ENCODE assay signal across 8 cellular contexts in the genomic region with DNA sequence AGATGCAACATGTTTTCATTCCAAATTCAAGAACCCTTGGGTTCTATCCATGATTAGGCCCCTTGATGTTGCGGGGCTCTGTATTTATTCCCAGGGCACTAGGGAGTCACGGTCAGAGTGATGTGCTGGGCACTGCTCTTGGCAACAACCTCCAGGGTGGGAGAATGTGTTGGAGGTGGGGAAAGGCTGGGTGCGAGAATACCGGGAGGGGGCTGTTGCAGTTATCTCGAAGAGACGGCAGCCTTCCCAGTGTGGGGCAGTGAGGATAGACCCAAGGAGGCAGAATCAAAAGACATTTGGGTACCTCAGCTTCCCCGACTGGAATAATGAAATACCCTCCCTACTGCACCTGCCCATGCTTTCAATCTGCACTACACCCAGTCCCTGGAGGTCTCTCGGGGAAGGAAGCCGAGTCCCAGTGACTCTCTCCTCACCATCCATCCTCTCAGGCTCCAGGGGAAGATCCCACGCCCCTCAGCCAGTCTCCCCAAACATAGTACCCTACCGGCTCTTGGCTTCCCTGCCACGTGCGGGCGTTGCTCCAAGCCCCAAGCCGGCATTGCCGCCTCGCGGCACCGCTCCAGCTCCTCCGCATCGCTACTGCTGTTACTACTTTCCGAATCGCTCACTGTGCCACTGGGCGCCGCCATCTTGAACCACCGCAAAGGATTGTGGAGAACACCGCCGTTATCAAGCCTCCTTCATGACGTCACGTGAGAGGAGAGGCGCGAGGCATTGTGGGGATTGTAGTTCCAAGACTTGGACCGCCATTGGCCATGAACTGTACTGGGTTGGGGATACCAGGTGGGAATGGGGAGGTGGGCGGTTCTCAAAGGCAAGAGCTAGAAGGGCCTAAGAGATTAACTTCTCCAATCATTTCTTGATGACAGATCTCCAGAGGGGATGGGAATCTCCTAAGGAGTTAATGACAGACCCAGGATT. TPM values are rescaled to one million over a fixed set of nuclear protein-coding genes. Genes with fewer than 3 reads are reported as not detected.
DNase-seq lines count a peak whose midpoint lies in the region; ATAC-seq and TF ChIP-seq lines count a peak whose summit lies in the region.

A gene with protein sequence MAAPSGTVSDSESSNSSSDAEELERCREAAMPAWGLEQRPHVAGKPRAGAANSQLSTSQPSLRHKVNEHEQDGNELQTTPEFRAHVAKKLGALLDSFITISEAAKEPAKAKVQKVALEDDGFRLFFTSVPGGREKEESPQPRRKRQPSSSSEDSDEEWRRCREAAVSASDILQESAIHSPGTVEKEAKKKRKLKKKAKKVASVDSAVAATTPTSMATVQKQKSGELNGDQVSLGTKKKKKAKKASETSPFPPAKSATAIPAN (minus strand): TSS at position 663 of the 942 bp plus-strand sequence. CDS start 13 bp downstream, at position 650.

- H3K4me3 ChIP-seq in liver (ENCODE audit: low read depth in 1 of 3, low read length in 3 of 3): peak within 1 kb of the TSS; percentile 69 to 97 (median 83)

- peak in 1 of 2 donors; percentile 53 for TF ChIP-seq RAD21 in liver (IDR thresholded peaks at IDR 0.05)

- peaks cover 0 to 15% (median 14%) of the 10 kb centered on the region in 4 donors for H3K4me1 ChIP-seq in liver (ENCODE audit: control insufficient read depth in 4 of 4, insufficient read depth in 4 of 4, low read length in 3 of 4)

- peaks cover 0 to 6% (median 2%) of the 10 kb centered on the region in 4 donors for H3K36me3 ChIP-seq in liver (ENCODE audit: control insufficient read depth in 4 of 4, insufficient read depth in 3 of 4, low read depth in 1 of 4, low read length in 3 of 4)

- whole genome bisulfite sequencing in liver: 2% methylated on average over 34 of the region's 34 CpGs

- H3K9ac ChIP-seq in liver (ENCODE audit: low read depth in 1 of 2, low read length in 2 of 2): peak within 1 kb of the TSS; percentile 62 to 66

- no peak for TF ChIP-seq CTCF in liver (IDR thresholded peaks at IDR 0.05; ENCODE audit: low read depth, low read length, missing input control)

- ATAC-seq in GM19397 (IDR thresholded peaks at IDR 0.05; ENCODE audit: unreplicated experiment): peak; percentile 94
- ATAC-seq in HG03565 (IDR thresholded peaks at IDR 0.05; ENCODE audit: unreplicated experiment): peak; percentile 92

- no peaks in the 10 kb centered on the region for H3K27me3 ChIP-seq in liver (ENCODE audit: control insufficient read depth in 4 of 4, insufficient read depth in 4 of 4, low read length in 3 of 4)

- H3K27ac ChIP-seq in liver (ENCODE audit: low read depth in 1 of 2, low read length in 2 of 2): peak within 1 kb of the TSS; percentile 60 to 76

- peak; percentile 94 for DNase-seq in CD1c-positive myeloid dendritic cell (ENCODE audit: extremely low spot score)
- DNase-seq in NCI-H748 treated with DMSO at 0.1 percent for 48 hours (lab: John Stamatoyannopoulos, UW): peak; percentile 81
- DNase-seq in activated CD4-positive, alpha-beta T cell treated with anti-CD3 and anti-CD28 coated beads, Interleukin-2, amount 50 U/mL, for 1 hour: peak; percentile 91
- DNase-seq in dermis blood vessel endothelial cell: peak; percentile 95
- peak; percentile 89 for DNase-seq in stimulated activated CD4-positive, alpha-beta T cell treated with anti-CD3 and anti-CD28 coated beads, Interleukin-4, amount 100 ng/mL, for 1 hour

- no peaks in the 10 kb centered on the region for H3K9me3 ChIP-seq in liver (ENCODE audit: control insufficient read depth in 4 of 4, low read length in 3 of 4)

TF ChIP-seq in liver, 16 proteins besides CTCF, POLR2A, EP300 and RAD21:
- TF ChIP-seq GABPA (IDR thresholded peaks at IDR 0.05 in 1 of 2, conservative IDR thresholded peaks at IDR 0.05 in 1 of 2) (peak in 1 of 2 donors; percentile 58), YY1 (IDR thresholded peaks at IDR 0.05) (peak; percentile 100)
- TF ChIP-seq, protein P1, sequence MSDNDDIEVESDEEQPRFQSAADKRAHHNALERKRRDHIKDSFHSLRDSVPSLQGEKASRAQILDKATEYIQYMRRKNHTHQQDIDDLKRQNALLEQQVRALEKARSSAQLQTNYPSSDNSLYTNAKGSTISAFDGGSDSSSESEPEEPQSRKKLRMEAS (IDR thresholded peaks at IDR 0.05): peak; percentile 13
- TF ChIP-seq, protein P2, sequence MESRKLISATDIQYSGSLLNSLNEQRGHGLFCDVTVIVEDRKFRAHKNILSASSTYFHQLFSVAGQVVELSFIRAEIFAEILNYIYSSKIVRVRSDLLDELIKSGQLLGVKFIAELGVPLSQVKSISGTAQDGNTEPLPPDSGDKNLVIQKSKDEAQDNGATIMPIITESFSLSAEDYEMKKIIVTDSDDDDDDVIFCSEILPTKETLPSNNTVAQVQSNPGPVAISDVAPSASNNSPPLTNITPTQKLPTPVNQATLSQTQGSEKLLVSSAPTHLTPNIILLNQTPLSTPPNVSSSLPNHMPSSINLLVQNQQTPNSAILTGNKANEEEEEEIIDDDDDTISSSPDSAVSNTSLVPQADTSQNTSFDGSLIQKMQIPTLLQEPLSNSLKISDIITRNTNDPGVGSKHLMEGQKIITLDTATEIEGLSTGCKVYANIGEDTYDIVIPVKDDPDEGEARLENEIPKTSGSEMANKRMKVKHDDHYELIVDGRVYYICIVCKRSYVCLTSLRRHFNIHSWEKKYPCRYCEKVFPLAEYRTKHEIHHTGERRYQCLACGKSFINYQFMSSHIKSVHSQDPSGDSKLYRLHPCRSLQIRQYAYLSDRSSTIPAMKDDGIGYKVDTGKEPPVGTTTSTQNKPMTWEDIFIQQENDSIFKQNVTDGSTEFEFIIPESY (IDR thresholded peaks at IDR 0.05): peak; percentile 30
- TF ChIP-seq, protein P3, sequence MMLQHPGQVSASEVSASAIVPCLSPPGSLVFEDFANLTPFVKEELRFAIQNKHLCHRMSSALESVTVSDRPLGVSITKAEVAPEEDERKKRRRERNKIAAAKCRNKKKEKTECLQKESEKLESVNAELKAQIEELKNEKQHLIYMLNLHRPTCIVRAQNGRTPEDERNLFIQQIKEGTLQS (IDR thresholded peaks at IDR 0.05): no peak
TF ChIP-seq in liver: peak in this region for 4.

RNA-seq across cellular contexts. Expression of the gene that starts here (rescaled TPM):
- total RNA-seq in dermis blood vessel endothelial cell (11.1 and 22.2 TPM in 2 replicates), liver (1 to 10 TPM; 6.8 to 7.3 TPM)
- polyA plus RNA-seq in liver: 1 to 10 TPM; 7.8 to 8.2 TPM

Comparison
In these comparisons a context has a peak if more than half of its experiments do, and no peak if none do; other contexts are left out.
1. Peak in every context shown above with its lines: DNase-seq, ATAC-seq, H3K4me3 ChIP-seq and H3K27ac ChIP-seq.